Comparison of ENCODE assay signal across 15 cellular contexts in genomic region chr11:10117709-10118341, GRCh38.
DNase-seq lines count a peak whose midpoint lies in the region; ATAC-seq, FAIRE-seq and TF ChIP-seq lines count a peak whose summit lies in the region.
"Had no signal": no experiment of that assay in that cellular context is flagged by ENCODE, and none has a peak within 500 bp of the region (broad histone marks: within the 10 kb centered on the region; RNA-seq: fewer than 3 reads in every experiment).

No MANE protein-coding gene starts in this region.

- no peaks in the 10 kb centered on the region for H3K9me3 ChIP-seq in adipocyte (ENCODE audit: control insufficient read depth, low read length)
- H3K9me3 ChIP-seq: BLaER1 had no signal

- H3K27me3 ChIP-seq in BJ (ENCODE audit: control insufficient read depth, insufficient read depth, low read length) (no peaks in the 10 kb centered on the region), adipocyte (replicated peaks; ENCODE audit: control insufficient read depth, insufficient read depth, low read length) (no peaks in the 10 kb centered on the region)
- H3K27me3 ChIP-seq: BLaER1 had no signal

- no peaks in the 10 kb centered on the region for H3K27me3 Mint-ChIP-seq in osteocyte (ENCODE audit: unreplicated experiment)

- H3K9ac ChIP-seq in adipocyte (ENCODE audit: low read length): peak overlapping the region; percentile 85
- H3K9ac ChIP-seq: BLaER1 had no signal

- H3K36me3 ChIP-seq in BJ (ENCODE audit: control insufficient read depth, insufficient read depth, low read length): no peaks in the 10 kb centered on the region
- H3K36me3 ChIP-seq in adipocyte (ENCODE audit: control insufficient read depth, insufficient read depth, low read length, severe bottlenecking): no peaks in the 10 kb centered on the region
- H3K36me3 ChIP-seq: BLaER1 had no signal

- FAIRE-seq in HTR-8/SVneo (lab: Jason Lieb, UNC): no peak
- no peak for FAIRE-seq in RCC 7860 (lab: Jason Lieb, UNC)

- peaks cover 2% of the 10 kb centered on the region for H3K36me3 Mint-ChIP-seq in osteocyte (ENCODE audit: unreplicated experiment)
- H3K36me3 Mint-ChIP-seq: natural killer cell had no signal

- H3K27ac Mint-ChIP-seq in osteocyte (ENCODE audit: unreplicated experiment): peak overlapping the region; percentile 93
- H3K27ac Mint-ChIP-seq: activated T-cell treated with anti-CD3 and anti-CD28 coated beads, Interleukin-2, amount 50 U/mL, for 72 hours; natural killer cell had no signal

- H3K4me3 Mint-ChIP-seq in osteocyte (ENCODE audit: unreplicated experiment): peak overlapping the region; percentile 19
- H3K4me3 Mint-ChIP-seq: activated T-cell treated with anti-CD3 and anti-CD28 coated beads, Interleukin-2, amount 50 U/mL, for 72 hours; natural killer cell had no signal

- H3K4me3 ChIP-seq in BJ (ENCODE audit: low read depth, low read length) (no peak overlapping the region), adipocyte (ENCODE audit: low read length) (peak overlapping the region; percentile 2)
- H3K4me3 ChIP-seq: BLaER1 had no signal

- TF ChIP-seq CTCF in BJ (IDR thresholded peaks at IDR 0.05; ENCODE audit: insufficient read depth, low read depth, low read length) (no peak), osteocyte (IDR thresholded peaks at IDR 0.05) (no peak)

- POLR2A ChIA-PET in BJ (lab: Charles Lee): interaction anchor here (0.6 kb wide), 3 partner anchors 63 to 451 kb away, joined by 7 to 10 read pairs (median 7); no protein-coding TSS in a partner anchor

- ATAC-seq in HG03442 (IDR thresholded peaks at IDR 0.05; ENCODE audit: unreplicated experiment) (no peak), HG02588 (IDR thresholded peaks at IDR 0.05; ENCODE audit: unreplicated experiment) (no peak)
- ATAC-seq: activated CD4-positive, CD25-positive, alpha-beta regulatory T cell treated with anti-CD3 and anti-CD28 coated beads, Interleukin-2, amount 50 U/mL, for 24 hours; activated T-cell treated with anti-CD3 and anti-CD28 coated beads, Interleukin-2, amount 50 U/mL, for 72 hours; natural killer cell had no signal

- H3K4me1 ChIP-seq in adipocyte (ENCODE audit: control insufficient read depth, insufficient read depth, low read length): peaks cover 68% of the 10 kb centered on the region
- H3K4me1 ChIP-seq: BLaER1 had no signal

- H3K9me3 Mint-ChIP-seq in osteocyte (ENCODE audit: unreplicated experiment): peaks cover 11% of the 10 kb centered on the region
- H3K9me3 Mint-ChIP-seq: activated T-cell treated with anti-CD3 and anti-CD28 coated beads, Interleukin-2, amount 50 U/mL, for 72 hours; natural killer cell had no signal

- CTCF ChIA-PET in BJ (lab: Yijun Ruan, JAX): no interaction called here

- DNase-seq in BJ (ENCODE audit: low read depth) (peak; percentile 49), adipocyte (ENCODE audit: low read depth) (peak; percentile 81), fibroblast of the conjunctiva (ENCODE audit: low read depth) (peak; percentile 46), osteocyte (ENCODE audit: extremely low spot score, unreplicated experiment) (no peak), HTR-8/SVneo (ENCODE audit: insufficient read length, low spot score) (no peak), RCC 7860 (ENCODE audit: low spot score) (no peak)
- DNase-seq: activated T-cell treated with anti-CD3 and anti-CD28 coated beads, Interleukin-2, amount 50 U/mL, for 72 hours; anterior cingulate cortex; KG1; natural killer cell; NCI-H1930 had no signal

- H3K4me1 Mint-ChIP-seq in osteocyte (ENCODE audit: unreplicated experiment): peaks cover 72% of the 10 kb centered on the region

Comparison
In these comparisons a context has a peak if more than half of its experiments do, and no peak if none do; other contexts are left out.
1. DNase-seq: peak in BJ (single experiment), adipocyte (single experiment) and fibroblast of the conjunctiva (single experiment); none in osteocyte (single experiment), HTR-8/SVneo (single experiment) and RCC 7860 (single experiment).